8 cellular contexts compared by ENCODE assay signal in the genomic region with DNA sequence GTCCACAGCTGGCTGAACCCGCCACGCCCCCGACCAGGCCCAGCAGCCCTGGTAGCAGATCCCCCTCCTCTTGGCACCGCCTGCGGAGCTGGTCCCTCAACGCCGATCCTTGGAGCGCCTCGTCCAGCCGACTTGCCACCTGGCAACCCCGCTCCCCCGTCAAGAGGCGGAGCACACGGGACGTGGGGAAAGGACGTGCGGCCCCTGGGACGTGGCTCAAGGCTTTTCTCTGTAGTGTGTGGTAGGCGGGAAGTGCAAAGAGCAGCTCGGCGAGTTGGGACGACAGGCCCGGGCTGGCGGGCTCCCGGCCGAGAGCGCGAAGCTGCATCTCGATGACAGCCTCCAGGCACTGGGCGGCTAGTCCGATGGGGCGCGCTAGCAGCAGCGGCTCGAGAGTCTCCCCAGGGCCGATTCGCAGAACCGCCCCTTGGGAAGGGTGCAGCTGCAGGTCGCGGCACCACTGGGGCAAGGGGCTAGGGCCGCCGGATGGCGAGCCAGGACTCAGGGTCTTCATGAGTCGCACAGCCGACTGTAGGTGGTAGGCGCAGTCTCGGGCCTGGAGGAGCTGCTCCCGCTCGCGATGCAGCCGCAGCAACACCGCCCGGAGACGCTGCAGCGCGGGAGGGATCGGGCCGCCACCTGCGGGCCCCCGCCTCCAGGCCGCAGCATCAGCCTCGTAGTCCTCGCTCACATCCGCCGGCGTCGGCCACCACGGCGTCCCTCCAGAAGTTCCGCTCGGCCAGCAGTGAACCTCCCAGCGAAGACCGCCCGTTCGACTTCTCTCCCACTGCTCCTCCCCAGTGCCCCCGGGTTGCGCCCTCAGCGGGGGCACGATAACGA. TPM values are rescaled to one million over a fixed set of nuclear protein-coding genes. Genes with fewer than 3 reads are reported as not detected.
DNase-seq lines count a peak whose midpoint lies in the region; ATAC-seq, FAIRE-seq and TF ChIP-seq lines count a peak whose summit lies in the region.

No MANE protein-coding gene starts in this region.

- peak overlapping the region; percentile 97 for H3K4me2 ChIP-seq in KMS-11
- peak overlapping the region; percentile 68 for H3K4me2 ChIP-seq in endothelial cell of umbilical vein (ENCODE audit: insufficient read depth, low read length)

- H3K4me3 ChIP-seq in GM12875 (ENCODE audit: low read depth, low read length) = peak overlapping the region; percentile 58
- no peak overlapping the region for H3K4me3 ChIP-seq in KMS-11 (IDR thresholded peaks at IDR 0.05; ENCODE audit: insufficient read depth, low read depth, low read length)
- H3K4me3 ChIP-seq in endothelial cell of umbilical vein (replicated peaks in 1 of 3; ENCODE audit: insufficient read depth in 1 of 3, low read depth in 1 of 3, low read length in 3 of 3) = peak overlapping the region; percentile 6 to 79 (median 66)
- peak overlapping the region; percentile 91 to 93 for H3K4me3 ChIP-seq in uterus

- peak overlapping the region; percentile 90 for H3K9ac ChIP-seq in KMS-11
- peak overlapping the region; percentile 68 for H3K9ac ChIP-seq in endothelial cell of umbilical vein (replicated peaks; ENCODE audit: extremely low read depth, insufficient read depth, low read length)

- H3K36me3 Mint-ChIP-seq in activated B cell treated with CpG ODN at 0.5 μM for 24 hours (ENCODE audit: low read depth) (peaks cover 46% of the 10 kb centered on the region), naive B cell (peaks cover 0 to 12% of the 10 kb centered on the region in 2 donors)

- TF ChIP-seq POLR2A in endothelial cell of umbilical vein (IDR thresholded peaks at IDR 0.05; ENCODE audit: low read depth, low read length) (no peak), uterus (IDR thresholded peaks at IDR 0.05) (no peak)

- H3K79me2 ChIP-seq in KMS-11 (ENCODE audit: insufficient read depth, low read depth) (peaks cover 18% of the 10 kb centered on the region), endothelial cell of umbilical vein (ENCODE audit: control insufficient read depth, insufficient read depth, low read length) (peaks cover 16% of the 10 kb centered on the region)

- H3K27ac Mint-ChIP-seq in activated B cell treated with CpG ODN at 0.5 μM for 24 hours = peak overlapping the region; percentile 100
- H3K27ac Mint-ChIP-seq in naive B cell = peak overlapping the region; percentile 95 to 100 (median 98)

- intact Hi-C loops in activated B cell treated with CpG ODN at 0.5 μM for 24 hours (cut with micrococcal nuclease) (loop anchor here (1.0 to 5.0 kb wide), 4 partner anchors 10 to 90 kb away; a partner anchor contains a TSS), endothelial cell of umbilical vein (cut with micrococcal nuclease) (loop anchor here (1.0 kb wide), 3 partner anchors 10 to 67 kb away; a partner anchor contains a TSS), uterus (cut with DNase I; ENCODE audit: low total_unique reads) (loop anchor here (2.0 kb wide), 1 partner anchor 107 kb away; no protein-coding TSS in a partner anchor)

- TF ChIP-seq CTCF in GM12875 (IDR thresholded peaks at IDR 0.05; ENCODE audit: borderline replicate concordance, insufficient read depth, low read depth, low read length) (no peak), KMS-11 (conservative IDR thresholded peaks at IDR 0.05; ENCODE audit: low read depth, low read length) (no peak), activated B cell treated with CpG ODN at 0.5 μM for 24 hours (IDR thresholded peaks at IDR 0.05) (no peak), endothelial cell of umbilical vein (IDR thresholded peaks at IDR 0.05; ENCODE audit: extremely low read depth in 1 of 2, insufficient read depth in 1 of 2, low read depth in 1 of 2, low read length in 2 of 2) (no peak), uterus (IDR thresholded peaks at IDR 0.05) (no peak)

- H3K27me3 ChIP-seq in KMS-11 (ENCODE audit: insufficient read depth, low read depth) = no peaks in the 10 kb centered on the region
- H3K27me3 ChIP-seq in endothelial cell of umbilical vein (ENCODE audit: control insufficient read depth in 2 of 2, insufficient read depth in 2 of 2, low read length in 2 of 2) = no peaks in the 10 kb centered on the region
- no peaks in the 10 kb centered on the region for H3K27me3 ChIP-seq in uterus

- H3K36me3 ChIP-seq in KMS-11 (ENCODE audit: insufficient read depth) = no peaks in the 10 kb centered on the region
- H3K36me3 ChIP-seq in endothelial cell of umbilical vein (ENCODE audit: control insufficient read depth in 2 of 2, extremely low read depth in 1 of 2, insufficient read depth in 2 of 2, low read length in 2 of 2) = peaks cover 0 to 3% of the 10 kb centered on the region in 2 experiments
- no peaks in the 10 kb centered on the region for H3K36me3 ChIP-seq in uterus

- H3K9me1 ChIP-seq in endothelial cell of umbilical vein (replicated peaks; ENCODE audit: control insufficient read depth, extremely low read depth, insufficient read depth, low read length) = no peaks in the 10 kb centered on the region

- dilution Hi-C loops in endothelial cell of umbilical vein (cut with MboI; ENCODE audit: extremely low pct_ligation_motif_present, low sequenced_read_pairs) = no loop called here

- peaks cover 30% of the 10 kb centered on the region for H3K4me1 Mint-ChIP-seq in activated B cell treated with CpG ODN at 0.5 μM for 24 hours
- peaks cover 28 to 39% (median 34%) of the 10 kb centered on the region in 3 donors for H3K4me1 Mint-ChIP-seq in naive B cell

- BruUV-seq in endothelial cell of umbilical vein (replicated peaks; lab: Mats Ljungman, UMichigan) = no TSS peak

- DNase-seq in activated B cell treated with CpG ODN at 0.5 μM for 24 hours (no peak), endothelial cell of umbilical vein (ENCODE audit: low read depth, low spot score) (no peak), naive B cell (no peak), uterus (no peak), KBM-7 (no peak)

- CTCF ChIA-PET in activated B cell treated with CpG ODN at 0.5 μM for 24 hours (lab: Charles Lee) = interaction anchor here (0.7 to 5.3 kb wide), 19 partner anchors 9 to 105 kb away, joined by 3 to 85 read pairs (median 4); a partner anchor contains a TSS
- CTCF ChIA-PET in endothelial cell of umbilical vein (lab: Charles Lee) = interaction anchor here (0.8 to 5.6 kb wide), 21 partner anchors 10 to 232 kb away, joined by 3 to 82 read pairs (median 5); a partner anchor contains a TSS

- FAIRE-seq in endothelial cell of umbilical vein (lab: Jason Lieb, UNC) = peak; percentile 50

- no peaks in the 10 kb centered on the region for H4K20me1 ChIP-seq in KMS-11 (ENCODE audit: insufficient read depth)
- H4K20me1 ChIP-seq in endothelial cell of umbilical vein (replicated peaks; ENCODE audit: control insufficient read depth, extremely low read depth, insufficient read depth, low read length) = no peaks in the 10 kb centered on the region

- POLR2A ChIA-PET in activated B cell treated with CpG ODN at 0.5 μM for 24 hours (lab: Charles Lee) = interaction anchor here (0.7 to 4.4 kb wide), 20 partner anchors 9 to 654 kb away, joined by 3 to 78 read pairs (median 7); a partner anchor contains a TSS
- POLR2A ChIA-PET in endothelial cell of umbilical vein (lab: Charles Lee) = interaction anchor here (0.6 kb wide), 1 partner anchor 706 kb away, joined by 19 read pairs; no protein-coding TSS in a partner anchor

- no peaks in the 10 kb centered on the region for H3K9me3 Mint-ChIP-seq in activated B cell treated with CpG ODN at 0.5 μM for 24 hours
- H3K9me3 Mint-ChIP-seq in naive B cell = no peaks in the 10 kb centered on the region

- H3K27ac ChIP-seq in KMS-11 (peak overlapping the region; percentile 75), endothelial cell of umbilical vein (ENCODE audit: insufficient read depth, low read depth, low read length) (peak overlapping the region; percentile 36), uterus (peak overlapping the region; percentile 91 to 93)

- H3K27me3 Mint-ChIP-seq in activated B cell treated with CpG ODN at 0.5 μM for 24 hours = no peaks in the 10 kb centered on the region
- no peaks in the 10 kb centered on the region for H3K27me3 Mint-ChIP-seq in naive B cell

- in situ Hi-C loops in KBM-7 (cut with MboI; ENCODE audit: low pct_unique_long_range_greater_than_20kb, low sequenced_read_pairs) = loop anchor here (10.0 kb wide), 1 partner anchor 113 kb away; no protein-coding TSS in a partner anchor

- peak overlapping the region; percentile 100 for H3K4me3 Mint-ChIP-seq in activated B cell treated with CpG ODN at 0.5 μM for 24 hours
- peak overlapping the region; percentile 95 to 100 (median 100) for H3K4me3 Mint-ChIP-seq in naive B cell

- ATAC-seq in GM21723 (IDR thresholded peaks at IDR 0.05; ENCODE audit: unreplicated experiment) = peak; percentile 34
- ATAC-seq in activated B cell treated with CpG ODN at 0.5 μM for 24 hours (ENCODE audit: low read depth) = peak; percentile 40
- ATAC-seq in naive B cell (ENCODE audit: low read depth in 2 of 2) = peak; percentile 40 to 46

- H3K4me1 ChIP-seq in KMS-11 (ENCODE audit: low read depth, poor library complexity, severe bottlenecking) (peaks cover 15% of the 10 kb centered on the region), endothelial cell of umbilical vein (ENCODE audit: control insufficient read depth, extremely low read depth, insufficient read depth, low read length) (peaks cover 13% of the 10 kb centered on the region), uterus (peaks cover 0 to 10% of the 10 kb centered on the region in 2 donors)

- H2AFZ ChIP-seq in KMS-11 (ENCODE audit: low read depth) (peak overlapping the region; percentile 99), endothelial cell of umbilical vein (ENCODE audit: low read depth, low read length) (peak overlapping the region; percentile 81)

- H3K9me3 ChIP-seq in endothelial cell of umbilical vein (replicated peaks; ENCODE audit: control insufficient read depth, insufficient read depth, low read length) (no peaks in the 10 kb centered on the region), uterus (no peaks in the 10 kb centered on the region)

RNA-seq across cellular contexts. Expression of a gene that starts 0.6 kb away (rescaled TPM):
- total RNA-seq in activated B cell treated with CpG ODN at 0.5 μM for 24 hours (29.3 and 40.4 TPM in 2 replicates), endothelial cell of umbilical vein (20.3 and 23.8 TPM in 2 replicates), uterus (10 to 100 TPM; 10.9 to 42.8 (median 35.7) TPM)
- polyA plus RNA-seq in endothelial cell of umbilical vein (12.8 and 13.5 TPM in 2 replicates), naive B cell (ENCODE audit: low read depth in 6 of 6) (10 to 100 TPM in 4 of 6 donors, 1 to 10 TPM in 2; 5.9 to 25.9 (median 12.0) TPM)
- 4.8 and 6.6 TPM in 2 replicates for polyA plus RNA-seq in endothelial cell of umbilical vein (2011; cell fraction: cytosol; rRNA removed)
- 42.6 and 50.8 TPM in 2 replicates for polyA plus RNA-seq in endothelial cell of umbilical vein (2011; cell fraction: nucleus; rRNA removed)
- 6.5 and 7.7 TPM in 2 replicates for polyA plus RNA-seq in endothelial cell of umbilical vein (2012)
- 36.8 and 40.0 TPM in 2 replicates for polyA minus RNA-seq in endothelial cell of umbilical vein
- 8.9 TPM for polyA minus RNA-seq in endothelial cell of umbilical vein (2011; cell fraction: cytosol; rRNA and poly(A)+ RNA removed)
- polyA minus RNA-seq in endothelial cell of umbilical vein (2011; cell fraction: nucleus; rRNA and poly(A)+ RNA removed) = 33.2 and 39.8 TPM in 2 replicates

RNA-seq across cellular contexts. Expression of a gene that starts 0.7 kb away (rescaled TPM):
- total RNA-seq in activated B cell treated with CpG ODN at 0.5 μM for 24 hours (41.9 and 49.1 TPM in 2 replicates), endothelial cell of umbilical vein (20.1 and 21.8 TPM in 2 replicates), uterus (10 to 100 TPM in 3 of 4 donors, 1 to 10 TPM in 1; 8.5 to 29.2 (median 17.5) TPM)
- polyA plus RNA-seq in endothelial cell of umbilical vein (24.1 and 24.8 TPM in 2 replicates), naive B cell (ENCODE audit: low read depth in 6 of 6) (10 to 100 TPM; 20.7 to 31.8 (median 25.6) TPM)
- polyA plus RNA-seq in endothelial cell of umbilical vein (2011; cell fraction: cytosol; rRNA removed) = 14.6 and 17.1 TPM in 2 replicates
- 94.6 and 95.3 TPM in 2 replicates for polyA plus RNA-seq in endothelial cell of umbilical vein (2011; cell fraction: nucleus; rRNA removed)
- polyA plus RNA-seq in endothelial cell of umbilical vein (2012) = 13.0 and 13.4 TPM in 2 replicates
- 19.3 and 20.4 TPM in 2 replicates for polyA minus RNA-seq in endothelial cell of umbilical vein
- 7.8 TPM for polyA minus RNA-seq in endothelial cell of umbilical vein (2011; cell fraction: cytosol; rRNA and poly(A)+ RNA removed)
- polyA minus RNA-seq in endothelial cell of umbilical vein (2011; cell fraction: nucleus; rRNA and poly(A)+ RNA removed) = 21.8 and 22.0 TPM in 2 replicates

RNA-seq across cellular contexts. Expression of a gene that starts 9.7 kb away (rescaled TPM):
- 86.9 and 98.8 TPM in 2 replicates for total RNA-seq in activated B cell treated with CpG ODN at 0.5 μM for 24 hours
- total RNA-seq in endothelial cell of umbilical vein = 69.7 and 70.4 TPM in 2 replicates
- polyA plus RNA-seq in endothelial cell of umbilical vein = 68.7 and 107 TPM in 2 replicates
- polyA plus RNA-seq in endothelial cell of umbilical vein (2011; cell fraction: cytosol; rRNA removed) = 43.8 and 71.4 TPM in 2 replicates
- 36.0 and 44.2 TPM in 2 replicates for polyA plus RNA-seq in endothelial cell of umbilical vein (2011; cell fraction: nucleus; rRNA removed)
- polyA plus RNA-seq in endothelial cell of umbilical vein (2012) = 45.7 and 85.9 TPM in 2 replicates
- polyA minus RNA-seq in endothelial cell of umbilical vein = 19.4 and 34.0 TPM in 2 replicates
- 32.4 TPM for polyA minus RNA-seq in endothelial cell of umbilical vein (2011; cell fraction: cytosol; rRNA and poly(A)+ RNA removed)
- polyA minus RNA-seq in endothelial cell of umbilical vein (2011; cell fraction: nucleus; rRNA and poly(A)+ RNA removed) = 13.2 and 20.1 TPM in 2 replicates
- 100 to 1,000 TPM in 5 of 6 donors, 10 to 100 TPM in 1; 76.6 to 172 (median 136) TPM for polyA plus RNA-seq in naive B cell (ENCODE audit: low read depth in 6 of 6)
- total RNA-seq in uterus = 100 to 1,000 TPM in 1 of 4 donors, 10 to 100 TPM in 2, 1 to 10 TPM in 1; 8.8 to 101 (median 45.8) TPM

RNA-seq across cellular contexts. Expression of a gene that starts 17.0 kb away (rescaled TPM):
- total RNA-seq in activated B cell treated with CpG ODN at 0.5 μM for 24 hours = 70.8 and 85.7 TPM in 2 replicates
- 78.3 and 79.9 TPM in 2 replicates for total RNA-seq in endothelial cell of umbilical vein
- 75.9 and 88.0 TPM in 2 replicates for polyA plus RNA-seq in endothelial cell of umbilical vein
- 55.2 and 66.1 TPM in 2 replicates for polyA plus RNA-seq in endothelial cell of umbilical vein (2011; cell fraction: cytosol; rRNA removed)
- polyA plus RNA-seq in endothelial cell of umbilical vein (2011; cell fraction: nucleus; rRNA removed) = 126 and 135 TPM in 2 replicates
- polyA plus RNA-seq in endothelial cell of umbilical vein (2012) = 56.8 and 64.6 TPM in 2 replicates
- 75.0 and 84.3 TPM in 2 replicates for polyA minus RNA-seq in endothelial cell of umbilical vein
- polyA minus RNA-seq in endothelial cell of umbilical vein (2011; cell fraction: cytosol; rRNA and poly(A)+ RNA removed) = 36.4 TPM
- polyA minus RNA-seq in endothelial cell of umbilical vein (2011; cell fraction: nucleus; rRNA and poly(A)+ RNA removed) = 28.1 and 29.0 TPM in 2 replicates
- polyA plus RNA-seq in naive B cell (ENCODE audit: low read depth in 6 of 6) = 10 to 100 TPM; 26.6 to 42.1 (median 34.5) TPM
- total RNA-seq in uterus = 10 to 100 TPM; 20.2 to 56.2 (median 29.8) TPM

RNA-seq across cellular contexts. Expression of a gene that starts 17.2 kb away (rescaled TPM):
- 0.69 and 1.2 TPM in 2 replicates for total RNA-seq in activated B cell treated with CpG ODN at 0.5 μM for 24 hours
- total RNA-seq in endothelial cell of umbilical vein = 3.8 and 4.3 TPM in 2 replicates
- 2.8 and 4.0 TPM in 2 replicates for polyA plus RNA-seq in endothelial cell of umbilical vein
- polyA plus RNA-seq in endothelial cell of umbilical vein (2011; cell fraction: cytosol; rRNA removed) = 1.8 and 2.3 TPM in 2 replicates
- 1.6 and 3.3 TPM in 2 replicates for polyA plus RNA-seq in endothelial cell of umbilical vein (2011; cell fraction: nucleus; rRNA removed)
- polyA plus RNA-seq in endothelial cell of umbilical vein (2012) = 0.41 and 0.56 TPM in 2 replicates
- 0.27 and 0.68 TPM in 2 replicates for polyA minus RNA-seq in endothelial cell of umbilical vein
- not detected for polyA minus RNA-seq in endothelial cell of umbilical vein (2011; cell fraction: cytosol; rRNA and poly(A)+ RNA removed)
- polyA minus RNA-seq in endothelial cell of umbilical vein (2011; cell fraction: nucleus; rRNA and poly(A)+ RNA removed) = 0.43 and 1.3 TPM in 2 replicates
- not detected for polyA plus RNA-seq in naive B cell (ENCODE audit: low read depth in 6 of 6)
- total RNA-seq in uterus = 1 to 10 TPM in 1 of 4 donors, not detected in 3; 2.9 TPM

Comparison
In these comparisons a context has a peak if more than half of its experiments do, and no peak if none do; other contexts are left out.
1. H3K27ac ChIP-seq: peak in every context shown above with its lines; median percentile 92 in uterus; 75 in KMS-11; 36 in endothelial cell of umbilical vein.